ENCODE assay signal across 1 cellular context in the genomic region with DNA sequence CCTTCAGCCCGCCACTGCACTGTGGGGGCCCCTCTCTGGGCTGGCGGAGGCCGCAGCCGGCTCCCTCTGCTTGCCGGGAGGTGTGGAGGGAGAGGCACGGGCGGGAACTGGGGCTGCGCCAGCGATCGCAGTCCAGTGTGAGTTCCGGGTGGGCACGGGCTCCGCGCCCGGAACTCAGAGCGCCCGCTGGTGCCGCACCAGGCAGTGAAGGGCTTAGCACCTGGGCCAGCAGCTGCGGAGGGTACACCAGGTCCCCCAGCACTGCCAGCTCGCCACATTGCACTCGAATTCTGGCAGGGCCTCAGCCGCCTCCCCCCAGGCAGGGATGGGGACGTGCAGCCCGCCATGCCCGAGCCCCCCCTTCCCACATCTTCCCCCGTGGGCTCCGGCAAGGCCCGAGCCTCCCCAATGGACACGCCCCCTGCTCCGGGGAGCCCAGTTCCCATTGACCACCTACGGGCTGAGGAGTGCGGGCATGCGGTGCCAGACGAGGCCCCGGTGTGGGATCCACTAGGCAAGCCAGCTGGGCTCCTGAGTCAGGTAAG.
TF ChIP-seq lines count a peak whose summit lies in the region.

No MANE protein-coding gene starts in this region.

TF ChIP-seq in HepG2, 621 proteins besides CTCF, POLR2A, EP300 and RAD21:
- TF ChIP-seq HNF1A (IDR thresholded peaks at IDR 0.05; ENCODE audit: low read depth) (no peak), HNF1A (CRISPR knock-in tag; IDR thresholded peaks at IDR 0.05; ENCODE audit: borderline replicate concordance) (no peak), ZNF251 (CRISPR knock-in tag; IDR thresholded peaks at IDR 0.05) (no peak), ZNF768 (CRISPR knock-in tag; IDR thresholded peaks at IDR 0.05) (peak; percentile 24; the same call in 1 of the 2 replicates), RBFOX2 (IDR thresholded peaks at IDR 0.05; ENCODE audit: low read depth, low read length) (0 out of 2 replicates have a peak, but pooled peaks have one; percentile 20), ZIK1 (CRISPR knock-in tag; IDR thresholded peaks at IDR 0.05; ENCODE audit: borderline replicate concordance, low read depth) (no peak), AGO2 (optimal IDR thresholded peaks at IDR 0.05; ENCODE audit: low read depth, low read length) (peak; percentile 72), PCBP2 (optimal IDR thresholded peaks at IDR 0.05; ENCODE audit: low read depth, low read length, poor library complexity, severe bottlenecking) (no peak), ZNF253 (CRISPR knock-in tag; IDR thresholded peaks at IDR 0.05; ENCODE audit: borderline replicate concordance) (0 out of 2 replicates have a peak, but pooled peaks have one; percentile 29), ZBTB4 (CRISPR knock-in tag; IDR thresholded peaks at IDR 0.05; ENCODE audit: borderline replicate concordance) (no peak), ZFP36 (IDR thresholded peaks at IDR 0.05; ENCODE audit: borderline replicate concordance, low read depth, low read length, partially characterized antibody) (no peak), SP1 (IDR thresholded peaks at IDR 0.05) (no peak), SP1 (CRISPR knock-in tag; IDR thresholded peaks at IDR 0.05) (no peak), ZSCAN21 (CRISPR knock-in tag; IDR thresholded peaks at IDR 0.05; ENCODE audit: borderline replicate concordance) (peak; percentile 36; the same call in 1 of the 2 replicates), ZNF451 (CRISPR knock-in tag; IDR thresholded peaks at IDR 0.05) (no peak), ZBTB42 (CRISPR knock-in tag; IDR thresholded peaks at IDR 0.05) (no peak), GABPB1 (CRISPR knock-in tag; IDR thresholded peaks at IDR 0.05) (0 out of 2 replicates have a peak, but pooled peaks have one; percentile 14), ZNF841 (CRISPR knock-in tag; IDR thresholded peaks at IDR 0.05; ENCODE audit: borderline replicate concordance) (no peak), MATR3 (CRISPR knock-in tag; IDR thresholded peaks at IDR 0.05) (no peak), ZNF564 (CRISPR knock-in tag; IDR thresholded peaks at IDR 0.05) (no peak), POLR2AphosphoS5 (IDR thresholded peaks at IDR 0.05; ENCODE audit: low read depth, low read length) (no peak)
- TF ChIP-seq, protein P1, sequence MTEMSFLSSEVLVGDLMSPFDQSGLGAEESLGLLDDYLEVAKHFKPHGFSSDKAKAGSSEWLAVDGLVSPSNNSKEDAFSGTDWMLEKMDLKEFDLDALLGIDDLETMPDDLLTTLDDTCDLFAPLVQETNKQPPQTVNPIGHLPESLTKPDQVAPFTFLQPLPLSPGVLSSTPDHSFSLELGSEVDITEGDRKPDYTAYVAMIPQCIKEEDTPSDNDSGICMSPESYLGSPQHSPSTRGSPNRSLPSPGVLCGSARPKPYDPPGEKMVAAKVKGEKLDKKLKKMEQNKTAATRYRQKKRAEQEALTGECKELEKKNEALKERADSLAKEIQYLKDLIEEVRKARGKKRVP (CRISPR knock-in tag; IDR thresholded peaks at IDR 0.05) = no peak
- TF ChIP-seq, protein P2, sequence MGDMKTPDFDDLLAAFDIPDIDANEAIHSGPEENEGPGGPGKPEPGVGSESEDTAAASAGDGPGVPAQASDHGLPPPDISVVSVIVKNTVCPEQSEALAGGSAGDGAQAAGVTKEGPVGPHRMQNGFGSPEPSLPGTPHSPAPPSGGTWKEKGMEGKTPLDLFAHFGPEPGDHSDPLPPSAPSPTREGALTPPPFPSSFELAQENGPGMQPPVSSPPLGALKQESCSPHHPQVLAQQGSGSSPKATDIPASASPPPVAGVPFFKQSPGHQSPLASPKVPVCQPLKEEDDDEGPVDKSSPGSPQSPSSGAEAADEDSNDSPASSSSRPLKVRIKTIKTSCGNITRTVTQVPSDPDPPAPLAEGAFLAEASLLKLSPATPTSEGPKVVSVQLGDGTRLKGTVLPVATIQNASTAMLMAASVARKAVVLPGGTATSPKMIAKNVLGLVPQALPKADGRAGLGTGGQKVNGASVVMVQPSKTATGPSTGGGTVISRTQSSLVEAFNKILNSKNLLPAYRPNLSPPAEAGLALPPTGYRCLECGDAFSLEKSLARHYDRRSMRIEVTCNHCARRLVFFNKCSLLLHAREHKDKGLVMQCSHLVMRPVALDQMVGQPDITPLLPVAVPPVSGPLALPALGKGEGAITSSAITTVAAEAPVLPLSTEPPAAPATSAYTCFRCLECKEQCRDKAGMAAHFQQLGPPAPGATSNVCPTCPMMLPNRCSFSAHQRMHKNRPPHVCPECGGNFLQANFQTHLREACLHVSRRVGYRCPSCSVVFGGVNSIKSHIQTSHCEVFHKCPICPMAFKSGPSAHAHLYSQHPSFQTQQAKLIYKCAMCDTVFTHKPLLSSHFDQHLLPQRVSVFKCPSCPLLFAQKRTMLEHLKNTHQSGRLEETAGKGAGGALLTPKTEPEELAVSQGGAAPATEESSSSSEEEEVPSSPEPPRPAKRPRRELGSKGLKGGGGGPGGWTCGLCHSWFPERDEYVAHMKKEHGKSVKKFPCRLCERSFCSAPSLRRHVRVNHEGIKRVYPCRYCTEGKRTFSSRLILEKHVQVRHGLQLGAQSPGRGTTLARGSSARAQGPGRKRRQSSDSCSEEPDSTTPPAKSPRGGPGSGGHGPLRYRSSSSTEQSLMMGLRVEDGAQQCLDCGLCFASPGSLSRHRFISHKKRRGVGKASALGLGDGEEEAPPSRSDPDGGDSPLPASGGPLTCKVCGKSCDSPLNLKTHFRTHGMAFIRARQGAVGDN (CRISPR knock-in tag; IDR thresholded peaks at IDR 0.05) = peak; percentile 46
- TF ChIP-seq, protein P3, sequence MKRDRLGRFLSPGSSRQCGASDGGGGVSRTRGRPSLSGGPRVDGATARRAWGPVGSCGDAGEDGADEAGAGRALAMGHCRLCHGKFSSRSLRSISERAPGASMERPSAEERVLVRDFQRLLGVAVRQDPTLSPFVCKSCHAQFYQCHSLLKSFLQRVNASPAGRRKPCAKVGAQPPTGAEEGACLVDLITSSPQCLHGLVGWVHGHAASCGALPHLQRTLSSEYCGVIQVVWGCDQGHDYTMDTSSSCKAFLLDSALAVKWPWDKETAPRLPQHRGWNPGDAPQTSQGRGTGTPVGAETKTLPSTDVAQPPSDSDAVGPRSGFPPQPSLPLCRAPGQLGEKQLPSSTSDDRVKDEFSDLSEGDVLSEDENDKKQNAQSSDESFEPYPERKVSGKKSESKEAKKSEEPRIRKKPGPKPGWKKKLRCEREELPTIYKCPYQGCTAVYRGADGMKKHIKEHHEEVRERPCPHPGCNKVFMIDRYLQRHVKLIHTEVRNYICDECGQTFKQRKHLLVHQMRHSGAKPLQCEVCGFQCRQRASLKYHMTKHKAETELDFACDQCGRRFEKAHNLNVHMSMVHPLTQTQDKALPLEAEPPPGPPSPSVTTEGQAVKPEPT (CRISPR knock-in tag; IDR thresholded peaks at IDR 0.05; ENCODE audit: low read depth) = no peak
TF ChIP-seq in HepG2: peak in this region for 7.
